Comparison of ENCODE assay signal across 8 cellular contexts in the genomic region with DNA sequence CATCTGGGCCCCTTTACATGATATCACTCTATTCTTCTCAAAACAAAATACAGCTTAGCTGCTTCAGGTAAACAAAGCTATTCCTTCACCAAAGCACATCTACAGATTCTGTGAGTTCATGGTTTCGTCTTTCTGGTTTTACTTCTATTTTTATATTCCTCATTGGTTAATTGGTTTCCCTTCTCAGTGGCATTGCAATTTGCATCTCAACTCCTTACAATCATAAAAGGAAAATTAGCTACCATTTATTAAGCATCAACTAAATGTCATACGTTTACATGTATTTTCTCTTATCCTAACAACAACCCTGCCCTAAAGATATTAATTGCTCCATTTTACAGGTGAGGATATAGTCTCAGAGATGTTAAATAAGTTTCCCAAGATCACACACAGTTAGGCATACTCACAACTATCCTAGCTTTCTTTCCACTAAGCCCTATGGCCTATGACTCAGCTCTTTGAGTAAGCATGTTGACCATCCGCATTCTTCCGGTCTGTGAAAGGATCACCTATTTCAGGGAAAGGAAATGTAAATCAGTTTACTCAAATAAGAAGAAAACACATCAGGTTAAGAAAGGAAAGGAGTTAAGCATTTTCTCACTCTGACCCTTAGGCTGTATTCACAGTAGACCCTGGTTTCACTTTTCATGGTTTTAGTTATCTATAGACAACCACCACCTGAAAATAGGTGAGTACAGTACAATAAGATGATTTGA.
A peak's percentile ranks its signal among the peaks of the same experiment; 100 is the strongest.
DNase-seq lines count a peak whose midpoint lies in the region; ATAC-seq and TF ChIP-seq lines count a peak whose summit lies in the region.

No MANE protein-coding gene starts in this region.

- H3K36me3 Mint-ChIP-seq in stimulated activated memory B cell treated with anti-CD40 and anti-IgM and Interleukin-4, amounts not matched to agents 10 μg/mL and 1 μg/mL and 100 μg/mL, for 72 hours: no peaks in the 10 kb centered on the region
- no peaks in the 10 kb centered on the region for H3K36me3 Mint-ChIP-seq in natural killer cell treated with Interleukin-12 subunit alpha and Interleukin-12 subunit beta and Interleukin-15 and Interleukin-18, amount 100 ng/mL, for 72 hours

- no peaks in the 10 kb centered on the region for H3K27me3 Mint-ChIP-seq in stimulated activated memory B cell treated with anti-CD40 and anti-IgM and Interleukin-4, amounts not matched to agents 10 μg/mL and 1 μg/mL and 100 μg/mL, for 72 hours
- H3K27me3 Mint-ChIP-seq in natural killer cell treated with Interleukin-12 subunit alpha and Interleukin-12 subunit beta and Interleukin-15 and Interleukin-18, amount 100 ng/mL, for 72 hours: peaks cover 0 to 4% of the 10 kb centered on the region in 2 donors

- no peaks in the 10 kb centered on the region for H3K9me3 Mint-ChIP-seq in stimulated activated memory B cell treated with anti-CD40 and anti-IgM and Interleukin-4, amounts not matched to agents 10 μg/mL and 1 μg/mL and 100 μg/mL, for 72 hours
- H3K9me3 Mint-ChIP-seq in natural killer cell treated with Interleukin-12 subunit alpha and Interleukin-12 subunit beta and Interleukin-15 and Interleukin-18, amount 100 ng/mL, for 72 hours: peaks cover 4% of the 10 kb centered on the region

- no peak overlapping the region for H3K4me3 Mint-ChIP-seq in stimulated activated memory B cell treated with anti-CD40 and anti-IgM and Interleukin-4, amounts not matched to agents 10 μg/mL and 1 μg/mL and 100 μg/mL, for 72 hours
- no peak overlapping the region for H3K4me3 Mint-ChIP-seq in natural killer cell treated with Interleukin-12 subunit alpha and Interleukin-12 subunit beta and Interleukin-15 and Interleukin-18, amount 100 ng/mL, for 72 hours

- TF ChIP-seq CTCF in adrenal gland (IDR thresholded peaks at IDR 0.05): no peak

- H3K27ac Mint-ChIP-seq in stimulated activated memory B cell treated with anti-CD40 and anti-IgM and Interleukin-4, amounts not matched to agents 10 μg/mL and 1 μg/mL and 100 μg/mL, for 72 hours: no peak overlapping the region
- no peak overlapping the region for H3K27ac Mint-ChIP-seq in natural killer cell treated with Interleukin-12 subunit alpha and Interleukin-12 subunit beta and Interleukin-15 and Interleukin-18, amount 100 ng/mL, for 72 hours

- H3K36me3 ChIP-seq in adrenal gland (replicated peaks in 1 of 2): no peaks in the 10 kb centered on the region
- H3K36me3 ChIP-seq in HAP-1 (replicated peaks): no peaks in the 10 kb centered on the region

- H3K4me1 ChIP-seq in adrenal gland (replicated peaks in 1 of 2) (no peaks in the 10 kb centered on the region), HAP-1 (peaks cover 27% of the 10 kb centered on the region)

- ATAC-seq in GM18868 (IDR thresholded peaks at IDR 0.05; ENCODE audit: unreplicated experiment): peak; percentile 78
- peak; percentile 91 for ATAC-seq in HG02763 (IDR thresholded peaks at IDR 0.05; ENCODE audit: unreplicated experiment)
- peak; percentile 66 for ATAC-seq in left colon
- ATAC-seq in stimulated activated memory B cell treated with anti-CD40 and anti-IgM and Interleukin-4, amounts not matched to agents 10 μg/mL and 1 μg/mL and 100 μg/mL, for 72 hours: no peak
- no peak for ATAC-seq in natural killer cell treated with Interleukin-12 subunit alpha and Interleukin-12 subunit beta and Interleukin-15 and Interleukin-18, amount 100 ng/mL, for 72 hours

- H3K9me3 ChIP-seq in adrenal gland (replicated peaks in 1 of 3): no peaks in the 10 kb centered on the region
- no peaks in the 10 kb centered on the region; the same call in none of the 2 replicates for H3K9me3 ChIP-seq in HAP-1

- in situ Hi-C loops in HAP-1 (cut with MboI; ENCODE audit: low sequenced_read_pairs): loop anchor here (10.0 kb wide), 1 partner anchor 108 kb away; no protein-coding TSS in a partner anchor

- peaks cover 10% of the 10 kb centered on the region for H3K4me1 Mint-ChIP-seq in stimulated activated memory B cell treated with anti-CD40 and anti-IgM and Interleukin-4, amounts not matched to agents 10 μg/mL and 1 μg/mL and 100 μg/mL, for 72 hours
- no peaks in the 10 kb centered on the region for H3K4me1 Mint-ChIP-seq in natural killer cell treated with Interleukin-12 subunit alpha and Interleukin-12 subunit beta and Interleukin-15 and Interleukin-18, amount 100 ng/mL, for 72 hours (ENCODE audit: low read depth in 2 of 2)

- DNase-seq in NCI-H460 (ENCODE audit: extremely low read depth, low read depth) (peak; percentile 39), left colon (no peak), adrenal gland (no peak), HAP-1 (ENCODE audit: low spot score in 2 of 2) (no peak)
- no peak for DNase-seq in natural killer cell treated with Interleukin-12 subunit alpha and Interleukin-12 subunit beta and Interleukin-15 and Interleukin-18, amount 100 ng/mL, for 72 hours (ENCODE audit: low spot score)

- intact Hi-C loops in left colon (cut with DNase I, micrococcal nuclease) (loop anchor here in 1 of 2 donors (5.0 kb wide), 1 partner anchor 231 kb away; no protein-coding TSS in a partner anchor), adrenal gland (cut with DNase I) (loop anchor here (5.0 to 10.0 kb wide), 5 partner anchors 108 to 528 kb away; no protein-coding TSS in a partner anchor)

- H3K27me3 ChIP-seq in adrenal gland (no peaks in the 10 kb centered on the region), HAP-1 (ENCODE audit: low read depth) (no peaks in the 10 kb centered on the region)

- TF ChIP-seq POLR2A in adrenal gland (IDR thresholded peaks at IDR 0.05): no peak

- H3K4me3 ChIP-seq in adrenal gland (no peak overlapping the region), HAP-1 (no peak overlapping the region)

- WGBS in adrenal gland, 4 donors: 77 to 87% (median 82%) methylated on average over 4 of the region's 4 CpGs

- H3K27ac ChIP-seq in adrenal gland: no peak overlapping the region

Comparison
In these comparisons a context has a peak if more than half of its experiments do, and no peak if none do; other contexts are left out.
1. ATAC-seq: peak in GM18868 (single experiment), HG02763 (single experiment) and left colon (single experiment); none in stimulated activated memory B cell treated with anti-CD40 and anti-IgM and Interleukin-4, amounts not matched to agents 10 μg/mL and 1 μg/mL and 100 μg/mL, for 72 hours (single experiment) and natural killer cell treated with Interleukin-12 subunit alpha and Interleukin-12 subunit beta and Interleukin-15 and Interleukin-18, amount 100 ng/mL, for 72 hours (0 of 2).